Comparison of ENCODE assay signal across 8 cellular contexts in genomic region chr1:156126043-156126700, GRCh38. TPM values are rescaled to one million over a fixed set of nuclear protein-coding genes. Genes with fewer than 3 reads are reported as not detected.
DNase-seq lines count a peak whose midpoint lies in the region; ATAC-seq, FAIRE-seq and TF ChIP-seq lines count a peak whose summit lies in the region.

No MANE protein-coding gene starts in this region.

- H3K4me2 ChIP-seq in GM12878 (ENCODE audit: control insufficient read depth, insufficient read depth): peak overlapping the region; percentile 78

- peak overlapping the region in 3 of 5 donors; percentile 3 to 23 (median 5) for H3K4me3 Mint-ChIP-seq in immature natural killer cell

- H2AFZ ChIP-seq in GM12878 (ENCODE audit: control insufficient read depth, low read depth, low read length): peak overlapping the region; percentile 49; the same call in 1 of the 2 replicates

- peaks cover 61% of the 10 kb centered on the region for H3K79me2 ChIP-seq in GM12878 (ENCODE audit: control insufficient read depth, insufficient read depth, low read length)

- peak overlapping the region; percentile 50 for H3K9ac ChIP-seq in GM12878 (ENCODE audit: control insufficient read depth, insufficient read depth, low read length)

- no peaks in the 10 kb centered on the region for H3K36me3 Mint-ChIP-seq in immature natural killer cell

- FAIRE-seq in HTR-8/SVneo (lab: Jason Lieb, UNC) (no peak), GM12878 (lab: Jason Lieb, UNC) (no peak)

- POLR2A ChIA-PET in GM12878 (lab: Charles Lee): interaction anchor here (0.6 to 7.0 kb wide), 7 partner anchors 9 to 148 kb away, joined by 4 to 89 read pairs (median 10); partner anchors contain the start of gene LMNA

- no peaks in the 10 kb centered on the region for H3K27me3 ChIP-seq in GM12878 (replicated peaks in 1 of 2; ENCODE audit: control insufficient read depth in 2 of 2, insufficient read depth in 2 of 2, low read length in 1 of 2)

- peaks cover 71% of the 10 kb centered on the region for H3K4me1 ChIP-seq in GM12878 (ENCODE audit: control insufficient read depth, insufficient read depth, low read length)

- peak overlapping the region; percentile 81 to 92 (median 85) for H3K27ac Mint-ChIP-seq in immature natural killer cell

- no peak for DNase-seq in activated CD4-positive, CD25-positive, alpha-beta regulatory T cell (lab: John Stamatoyannopoulos, UW)
- DNase-seq in HTR-8/SVneo (ENCODE audit: insufficient read length, low spot score) (peak; percentile 74), GM12878 (ENCODE audit: low read depth, low spot score) (no peak), immature natural killer cell (peak; percentile 67 to 72 (median 71)), COR-L47 (lab: John Stamatoyannopoulos, UW) (no peak)
- peak; percentile 50 for DNase-seq in stimulated activated CD4-positive, alpha-beta T cell treated with anti-CD3 and anti-CD28 coated beads, Interleukin-4, amount 100 ng/mL, for 24 hours

- peaks cover 36 to 53% of the 10 kb centered on the region in 2 donors for H3K4me1 Mint-ChIP-seq in immature natural killer cell

- H3K4me3 ChIP-seq in GM12878: peak overlapping the region; percentile 39; the same call in 1 of the 2 replicates

- no peaks in the 10 kb centered on the region for H3K9me3 ChIP-seq in GM12878 (replicated peaks; ENCODE audit: control insufficient read depth, insufficient read depth, low read length)

- TF ChIP-seq POLR2A in GM12878 (IDR thresholded peaks at IDR 0.05; ENCODE audit: low read depth, low read length): peak; percentile 27; the same call in 1 of the 2 replicates

- TF ChIP-seq EP300 in GM12878 (IDR thresholded peaks at IDR 0.05; ENCODE audit: borderline replicate concordance in 1 of 2, control insufficient read depth in 1 of 2, low read depth in 2 of 2, low read length in 2 of 2): no peak

- CTCF ChIA-PET in GM12878 (lab: Yijun Ruan, JAX): interaction anchor here (0.7 to 25.7 kb wide), 7 partner anchors 12 to 99 kb away, joined by 3 to 1294 read pairs (median 15); partner anchors contain the start of genes LMNA and SEMA4A

- H3K27me3 Mint-ChIP-seq in immature natural killer cell (ENCODE audit: low read depth in 3 of 3): peaks cover 16 to 27% (median 20%) of the 10 kb centered on the region in 3 donors

- H3K36me3 ChIP-seq in GM12878 (ENCODE audit: control insufficient read depth in 2 of 2, insufficient read depth in 2 of 2, low read length in 1 of 2): peaks cover 0 to 3% of the 10 kb centered on the region in 2 experiments; a peak in 2 of 4 replicates

- no TSS peak for BruUV-seq in GM12878 (replicated peaks; lab: Mats Ljungman, UMichigan)

- H3K9me3 Mint-ChIP-seq in immature natural killer cell: peaks cover 0 to 2% (median 0%) of the 10 kb centered on the region in 6 donors

- RAD21 ChIA-PET in GM12878 (lab: Charles Lee; ENCODE audit: unreplicated experiment): interaction anchor here (0.6 to 22.2 kb wide), 6 partner anchors 10 to 212 kb away, joined by 3 to 695 read pairs (median 20); partner anchors contain the start of genes CCT3 and LMNA

- no peak for TF ChIP-seq RAD21 in GM12878 (IDR thresholded peaks at IDR 0.05; ENCODE audit: insufficient read depth, low read depth, low read length)

- intact Hi-C loops in GM12878 (cut with micrococcal nuclease; ENCODE audit: unreplicated experiment): no loop called here

- peak overlapping the region; percentile 87 for H3K27ac ChIP-seq in GM12878 (ENCODE audit: control insufficient read depth, insufficient read depth)

- SMC1A ChIA-PET in GM12878 (lab: Charles Lee; ENCODE audit: uncharacterized antibody, unreplicated experiment): interaction anchor here (1.0 to 23.6 kb wide), 6 partner anchors 9 to 99 kb away, joined by 3 to 874 read pairs (median 22); partner anchors contain the start of genes LMNA and PMF1

- peak; percentile 18 to 19 for ATAC-seq in activated CD4-positive, CD25-positive, alpha-beta regulatory T cell treated with anti-CD3 and anti-CD28 coated beads, Interleukin-2, amount 50 U/mL, for 24 hours
- ATAC-seq in SK-N-SH treated with all-trans-retinoic acid at 6 μM for 48 hours (peak; percentile 35), GM12878 (peak; percentile 56)

- peak; percentile 34 to 51 (median 49) for TF ChIP-seq CTCF in GM12878 (IDR thresholded peaks at IDR 0.05 in 2 of 3, conservative IDR thresholded peaks at IDR 0.05 in 1 of 3; ENCODE audit: control insufficient read depth in 2 of 3, extremely low read depth in 1 of 3, insufficient read depth in 1 of 3, low read depth in 3 of 3, low read length in 3 of 3)

- in situ Hi-C loops in GM12878 (cut with MboI): no loop called here

- no peaks in the 10 kb centered on the region for H4K20me1 ChIP-seq in GM12878 (ENCODE audit: control insufficient read depth, insufficient read depth)

- 3% methylated on average over 11 of the region's 11 CpGs for WGBS in GM12878 (ENCODE audit: insufficient coverage, insufficient replicate concordance, low lambda C conversion rate, missing lambda C conversion rate)

TF ChIP-seq in SK-N-SH treated with all-trans-retinoic acid at 6 μM for 48 hours, 23 proteins besides CTCF, POLR2A, EP300 and RAD21:
- TF ChIP-seq SNAI2 (CRISPR knock-in tag; IDR thresholded peaks at IDR 0.05): no peak
- peak; percentile 61; the same call in 1 of the 2 replicates for TF ChIP-seq RARB (CRISPR knock-in tag; IDR thresholded peaks at IDR 0.05)
- TF ChIP-seq ZNF70 (CRISPR knock-in tag; IDR thresholded peaks at IDR 0.05): no peak

TF ChIP-seq in GM12878, 131 proteins besides CTCF, POLR2A, EP300 and RAD21 (continues in another document):
- TF ChIP-seq POU2F2 (IDR thresholded peaks at IDR 0.05; ENCODE audit: borderline replicate concordance, low read depth, low read length) (peak; percentile 17; the same call in 1 of the 3 replicates), IRF4 (IDR thresholded peaks at IDR 0.05; ENCODE audit: low read depth, low read length) (0 out of 2 replicates have a peak, but pooled peaks have one; percentile 9), MTA3 (IDR thresholded peaks at IDR 0.05; ENCODE audit: borderline replicate concordance, low read length) (0 out of 2 replicates have a peak, but pooled peaks have one; percentile 18), IKZF1 (conservative IDR thresholded peaks at IDR 0.05) (peak; percentile 58)

RNA-seq across cellular contexts. Expression of gene LMNA, which starts 11.7 kb away (rescaled TPM):
- 58.3 and 77.1 TPM in 2 replicates for total RNA-seq in GM12878 (2013; cell fraction: nucleolus; rRNA removed)
- 130 and 136 TPM in 2 replicates for total RNA-seq in GM12878 (2014; rRNA removed)
- 31.6 and 35.1 TPM in 2 replicates for total RNA-seq in GM12878 (2014; rRNA removed; fragmentation: Illumina TruSeq; extraction: Trizol)
- 188 and 189 TPM in 2 replicates for total RNA-seq in GM12878 (2021)
- 30.2 TPM for polyA plus RNA-seq in GM12878 (2011; ENCODE audit: low read depth)
- polyA plus RNA-seq in GM12878 (2011; rRNA removed): 37.3 and 52.9 TPM in 2 replicates
- polyA plus RNA-seq in GM12878 (2011; cell fraction: cytosol; rRNA removed): 76.4 and 82.6 TPM in 2 replicates
- polyA plus RNA-seq in GM12878 (2011; cell fraction: nucleus; rRNA removed): 164 and 324 TPM in 2 replicates
- polyA plus RNA-seq in GM12878 (2012): 32.4 and 54.8 TPM in 2 replicates
- polyA plus RNA-seq in GM12878 (2014; fragmentation: Illumina TruSeq; extraction: Trizol): 9.6 and 30.1 TPM in 2 replicates
- polyA plus RNA-seq in GM12878 (2014; fragmentation: Nextera tagmentation; extraction: Ambion mirVana): 1 to 10 TPM in 1 of 2 experiments, under 1 TPM in 1; 0.42 to 6.0 TPM
- polyA plus RNA-seq in GM12878 (2014; rRNA removed): 101 and 109 TPM in 2 replicates
- polyA plus RNA-seq in GM12878 (2016; fragmentation: Nextera tagmentation; extraction: Ambion mirVana): 100 to 1,000 TPM; 320 to 334 TPM
- 42.8 and 77.1 TPM in 2 replicates for polyA minus RNA-seq in GM12878 (2011; rRNA and poly(A)+ RNA removed)
- 30.6 and 41.6 TPM in 2 replicates for polyA minus RNA-seq in GM12878 (2011; cell fraction: cytosol; rRNA and poly(A)+ RNA removed)
- polyA minus RNA-seq in GM12878 (2011; cell fraction: nucleus; rRNA and poly(A)+ RNA removed): 32.8 and 46.7 TPM in 2 replicates
- 10 to 100 TPM in 2 of 3 donors, 1 to 10 TPM in 1; 4.4 to 14.0 (median 10.3) TPM for polyA plus RNA-seq in immature natural killer cell

RNA-seq across cellular contexts. Expression of gene SEMA4A, which starts 27.2 kb away (rescaled TPM):
- total RNA-seq in GM12878 (2013; cell fraction: nucleolus; rRNA removed): 64.1 and 65.1 TPM in 2 replicates
- total RNA-seq in GM12878 (2014; rRNA removed): 24.4 and 36.5 TPM in 2 replicates
- total RNA-seq in GM12878 (2014; rRNA removed; fragmentation: Illumina TruSeq; extraction: Trizol): 16.5 and 17.2 TPM in 2 replicates
- 46.3 and 52.1 TPM in 2 replicates for total RNA-seq in GM12878 (2021)
- polyA plus RNA-seq in GM12878 (2011; ENCODE audit: low read depth): 18.2 TPM
- polyA plus RNA-seq in GM12878 (2011; rRNA removed): 10.5 and 20.9 TPM in 2 replicates
- 24.1 and 29.5 TPM in 2 replicates for polyA plus RNA-seq in GM12878 (2011; cell fraction: cytosol; rRNA removed)
- polyA plus RNA-seq in GM12878 (2011; cell fraction: nucleus; rRNA removed): 35.2 and 36.4 TPM in 2 replicates
- 25.7 and 38.9 TPM in 2 replicates for polyA plus RNA-seq in GM12878 (2012)
- polyA plus RNA-seq in GM12878 (2014; fragmentation: Illumina TruSeq; extraction: Trizol): 25.7 and 31.2 TPM in 2 replicates
- polyA plus RNA-seq in GM12878 (2014; fragmentation: Nextera tagmentation; extraction: Ambion mirVana): 1 to 10 TPM; 2.6 to 3.4 TPM
- polyA plus RNA-seq in GM12878 (2014; rRNA removed): 34.4 and 38.4 TPM in 2 replicates
- 10 to 100 TPM; 60.3 to 64.2 TPM for polyA plus RNA-seq in GM12878 (2016; fragmentation: Nextera tagmentation; extraction: Ambion mirVana)
- 35.6 and 48.7 TPM in 2 replicates for polyA minus RNA-seq in GM12878 (2011; rRNA and poly(A)+ RNA removed)
- 21.6 and 23.9 TPM in 2 replicates for polyA minus RNA-seq in GM12878 (2011; cell fraction: cytosol; rRNA and poly(A)+ RNA removed)
- 25.8 and 43.8 TPM in 2 replicates for polyA minus RNA-seq in GM12878 (2011; cell fraction: nucleus; rRNA and poly(A)+ RNA removed)
- polyA plus RNA-seq in immature natural killer cell: 10 to 100 TPM in 1 of 3 donors, 1 to 10 TPM in 2; 2.5 to 12.4 (median 3.2) TPM

RNA-seq across cellular contexts. Expression of gene MEX3A, which starts 43.9 kb away (rescaled TPM):
- 6.4 and 6.6 TPM in 2 replicates for total RNA-seq in GM12878 (2013; cell fraction: nucleolus; rRNA removed)
- total RNA-seq in GM12878 (2014; rRNA removed) (1.6 and 2.1 TPM in 2 replicates), GM12878 (2014; rRNA removed; fragmentation: Illumina TruSeq; extraction: Trizol) (1.6 and 1.8 TPM in 2 replicates), GM12878 (2021) (5.1 and 5.9 TPM in 2 replicates)
- 0.37 TPM for polyA plus RNA-seq in GM12878 (2011; ENCODE audit: low read depth)
- polyA plus RNA-seq in GM12878 (2011; rRNA removed) (2.3 and 2.8 TPM in 2 replicates), GM12878 (2014; fragmentation: Illumina TruSeq; extraction: Trizol) (3.2 and 4.0 TPM in 2 replicates), GM12878 (2014; fragmentation: Nextera tagmentation; extraction: Ambion mirVana) (under 1 TPM; 0.11 to 0.27 TPM), GM12878 (2014; rRNA removed) (3.2 and 3.3 TPM in 2 replicates), GM12878 (2016; fragmentation: Nextera tagmentation; extraction: Ambion mirVana) (under 1 TPM; 0.48 to 0.49 TPM), immature natural killer cell (not detected)
- 5.1 and 5.8 TPM in 2 replicates for polyA plus RNA-seq in GM12878 (2011; cell fraction: cytosol; rRNA removed)
- polyA plus RNA-seq in GM12878 (2011; cell fraction: nucleus; rRNA removed): 7.3 and 9.3 TPM in 2 replicates
- 0.89 and 1.00 TPM in 2 replicates for polyA plus RNA-seq in GM12878 (2012)
- 3.7 and 6.0 TPM in 2 replicates for polyA minus RNA-seq in GM12878 (2011; rRNA and poly(A)+ RNA removed)
- 4.8 and 6.2 TPM in 2 replicates for polyA minus RNA-seq in GM12878 (2011; cell fraction: cytosol; rRNA and poly(A)+ RNA removed)
- polyA minus RNA-seq in GM12878 (2011; cell fraction: nucleus; rRNA and poly(A)+ RNA removed): 3.5 and 5.5 TPM in 2 replicates

Comparison
In these comparisons a context has a peak if more than half of its experiments do, and no peak if none do; other contexts are left out.
1. DNase-seq: peak in HTR-8/SVneo (single experiment), immature natural killer cell (3 of 3) and stimulated activated CD4-positive, alpha-beta T cell treated with anti-CD3 and anti-CD28 coated beads, Interleukin-4, amount 100 ng/mL, for 24 hours (single experiment); none in activated CD4-positive, CD25-positive, alpha-beta regulatory T cell (0 of 4), GM12878 (single experiment) and COR-L47 (single experiment).
2. Peak in every context shown above with its lines, with median percentiles within 50 percentile points of each other: ATAC-seq.